Comparison of ENCODE assay signal across 16 cellular contexts in the genomic region with DNA sequence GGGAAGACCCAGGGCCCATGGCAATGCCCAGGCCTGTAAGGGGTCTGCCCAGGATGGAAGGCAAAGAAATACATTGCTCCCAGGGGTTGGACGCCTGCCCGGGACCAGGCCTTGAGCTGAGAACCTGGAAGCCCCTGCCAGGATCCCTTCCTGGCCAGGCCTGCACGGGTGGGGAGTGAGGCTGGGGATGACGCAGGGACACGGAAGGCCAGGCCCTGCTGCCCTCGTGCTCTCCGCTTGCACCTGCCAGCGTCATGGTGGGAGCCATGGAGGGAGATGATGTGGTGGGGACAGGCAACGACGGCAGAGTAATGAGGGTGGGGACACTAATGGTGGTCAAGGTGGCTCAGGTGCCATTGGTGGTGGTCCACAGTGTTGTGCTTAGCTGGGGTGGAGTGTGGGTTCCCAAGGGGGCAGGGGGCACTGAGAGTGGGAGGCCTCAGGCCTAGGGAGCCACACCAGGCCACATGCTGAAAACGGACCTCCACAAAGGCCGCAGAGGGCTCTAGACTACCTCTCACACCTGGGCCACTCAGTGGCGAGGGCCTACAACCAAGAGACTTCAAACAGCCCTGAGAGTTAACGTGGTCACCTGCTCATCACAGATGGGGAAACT. TPM values are rescaled to one million over a fixed set of nuclear protein-coding genes. Genes with fewer than 3 reads are reported as not detected.
DNase-seq lines count a peak whose midpoint lies in the region; ATAC-seq and TF ChIP-seq lines count a peak whose summit lies in the region.
"Had no signal": no experiment of that assay in that cellular context is flagged by ENCODE, and none has a peak within 500 bp of the region (broad histone marks: within the 10 kb centered on the region; RNA-seq: fewer than 3 reads in every experiment).

No MANE protein-coding gene starts in this region.

- peaks cover 5% of the 10 kb centered on the region for H3K4me1 ChIP-seq in iPS-15b (ENCODE audit: control insufficient read depth, insufficient read depth, low read length)
- peaks cover 4% of the 10 kb centered on the region for H3K4me1 ChIP-seq in osteoblast (ENCODE audit: insufficient read depth, low read length)
- H3K4me1 ChIP-seq: BE2C had no signal

- no peak overlapping the region for H3K4me2 ChIP-seq in osteoblast (ENCODE audit: insufficient read depth, low read length)

- peaks cover 17% of the 10 kb centered on the region for H3K27me3 Mint-ChIP-seq in activated naive CD8-positive, alpha-beta T cell
- peaks cover 51% of the 10 kb centered on the region for H3K27me3 Mint-ChIP-seq in activated naive CD8-positive, alpha-beta T cell treated with anti-CD3 and anti-CD28 coated beads, Interleukin-2, amount 50 U/mL, for 24 hours

- H3K36me3 Mint-ChIP-seq in activated naive CD8-positive, alpha-beta T cell: no peaks in the 10 kb centered on the region
- no peaks in the 10 kb centered on the region for H3K36me3 Mint-ChIP-seq in activated naive CD8-positive, alpha-beta T cell treated with anti-CD3 and anti-CD28 coated beads, Interleukin-2, amount 50 U/mL, for 24 hours (ENCODE audit: low read depth)

- TF ChIP-seq CTCF in VCaP (conservative IDR thresholded peaks at IDR 0.05) (no peak), osteoblast (IDR thresholded peaks at IDR 0.05; ENCODE audit: extremely low read depth, low read depth, low read length) (no peak), WERI-Rb-1 (IDR thresholded peaks at IDR 0.05; ENCODE audit: low read depth, low read length) (no peak)

- no peak overlapping the region for H3K27ac Mint-ChIP-seq in activated naive CD8-positive, alpha-beta T cell
- no peak overlapping the region for H3K27ac Mint-ChIP-seq in activated naive CD8-positive, alpha-beta T cell treated with anti-CD3 and anti-CD28 coated beads, Interleukin-2, amount 50 U/mL, for 24 hours
- H3K27ac Mint-ChIP-seq: HFFc6 had no signal

- H2AFZ ChIP-seq in osteoblast (ENCODE audit: low read length): no peak overlapping the region

- H3K27ac ChIP-seq in VCaP (peak overlapping the region; percentile 23; the same call in 1 of the 2 replicates), osteoblast (ENCODE audit: low read depth, low read length) (no peak overlapping the region), WERI-Rb-1 (no peak overlapping the region)
- H3K27ac ChIP-seq: 22Rv1 had no signal

- peaks cover 7% of the 10 kb centered on the region for H4K20me1 ChIP-seq in osteoblast (ENCODE audit: insufficient read depth, low read length)

- H3K9me3 ChIP-seq in iPS-15b (ENCODE audit: control insufficient read depth, insufficient read depth, low read length): no peaks in the 10 kb centered on the region
- no peaks in the 10 kb centered on the region for H3K9me3 ChIP-seq in osteoblast (ENCODE audit: low read depth, low read length)
- no peaks in the 10 kb centered on the region for H3K9me3 ChIP-seq in WERI-Rb-1 (ENCODE audit: severe bottlenecking)
- H3K9me3 ChIP-seq: BE2C had no signal

- no peaks in the 10 kb centered on the region for H3K79me2 ChIP-seq in osteoblast (ENCODE audit: insufficient read depth, low read length)

- no peak overlapping the region for H3K9ac ChIP-seq in iPS-15b (ENCODE audit: low read depth, low read length)

- no peak for ATAC-seq in activated naive CD8-positive, alpha-beta T cell treated with anti-CD3 and anti-CD28 coated beads, Interleukin-2, amount 50 U/mL, for 24 hours

- H3K36me3 ChIP-seq in iPS-15b (ENCODE audit: control insufficient read depth, insufficient read depth, low read length) (no peaks in the 10 kb centered on the region), osteoblast (ENCODE audit: insufficient read depth, low read length) (no peaks in the 10 kb centered on the region), WERI-Rb-1 (no peaks in the 10 kb centered on the region; the same call in 1 of the 2 replicates)
- H3K36me3 ChIP-seq: BE2C had no signal

- peak overlapping the region; percentile 22 for H3K4me3 ChIP-seq in iPS-15b (ENCODE audit: low read depth, low read length)
- no peak overlapping the region for H3K4me3 ChIP-seq in osteoblast (ENCODE audit: insufficient read depth, low read length)
- no peak overlapping the region for H3K4me3 ChIP-seq in WERI-Rb-1 (ENCODE audit: low read depth, low read length)

- no peaks in the 10 kb centered on the region for H3K9me3 Mint-ChIP-seq in activated naive CD8-positive, alpha-beta T cell (ENCODE audit: low read depth)
- no peaks in the 10 kb centered on the region for H3K9me3 Mint-ChIP-seq in activated naive CD8-positive, alpha-beta T cell treated with anti-CD3 and anti-CD28 coated beads, Interleukin-2, amount 50 U/mL, for 24 hours
- H3K9me3 Mint-ChIP-seq: HFFc6 had no signal

- H3K4me3 Mint-ChIP-seq in activated naive CD8-positive, alpha-beta T cell: peak overlapping the region; percentile 35
- H3K4me3 Mint-ChIP-seq in activated naive CD8-positive, alpha-beta T cell treated with anti-CD3 and anti-CD28 coated beads, Interleukin-2, amount 50 U/mL, for 24 hours: no peak overlapping the region
- H3K4me3 Mint-ChIP-seq: HFFc6 had no signal

- no peak for DNase-seq in activated naive CD8-positive, alpha-beta T cell treated with anti-CD3 and anti-CD28 coated beads, Interleukin-2, amount 50 U/mL, for 24 hours
- DNase-seq in osteoblast (ENCODE audit: insufficient read length, low spot score, missing footprints) (peak; percentile 86), WERI-Rb-1 (no peak), A172 (ENCODE audit: low spot score) (no peak), NCI-H446 treated with DMSO at 0.1 percent for 48 hours (lab: John Stamatoyannopoulos, UW) (no peak)
- DNase-seq: BE2C, DND-41, GOT3, HFFc6, Kasumi-1, NCI-H1105, NCI-H1694 had no signal

- H3K4me1 Mint-ChIP-seq in activated naive CD8-positive, alpha-beta T cell (ENCODE audit: low read depth): peaks cover 5% of the 10 kb centered on the region
- H3K4me1 Mint-ChIP-seq in activated naive CD8-positive, alpha-beta T cell treated with anti-CD3 and anti-CD28 coated beads, Interleukin-2, amount 50 U/mL, for 24 hours: peaks cover 11% of the 10 kb centered on the region

- peaks cover 48% of the 10 kb centered on the region for H3K27me3 ChIP-seq in iPS-15b (ENCODE audit: control insufficient read depth, insufficient read depth, low read length)
- peaks cover 38% of the 10 kb centered on the region for H3K27me3 ChIP-seq in osteoblast (ENCODE audit: insufficient read depth, low read length)
- H3K27me3 ChIP-seq in WERI-Rb-1 (ENCODE audit: insufficient read depth, low read depth, severe bottlenecking): no peaks in the 10 kb centered on the region

RNA-seq across cellular contexts. Expression of a gene that starts 4.3 kb away (rescaled TPM):
- not detected in 2 replicates for total RNA-seq in osteoblast
- not detected in 2 replicates for total RNA-seq in A172 (2014; rRNA removed; shearing (Covaris generic))
- total RNA-seq: HFFc6 had no signal

RNA-seq across cellular contexts. Expression of a gene that starts 12.5 kb away (rescaled TPM):
- 60.8 and 63.6 TPM in 2 replicates for total RNA-seq in osteoblast
- total RNA-seq in A172 (2014; rRNA removed; shearing (Covaris generic)): 62.7 and 66.4 TPM in 2 replicates

RNA-seq across cellular contexts. Expression of a gene that starts 12.6 kb away (rescaled TPM):
- 2.9 and 4.0 TPM in 2 replicates for total RNA-seq in osteoblast
- 4.1 and 5.0 TPM in 2 replicates for total RNA-seq in A172 (2014; rRNA removed; shearing (Covaris generic))

RNA-seq across cellular contexts. Expression of a gene that starts 42.4 kb away (rescaled TPM):
- 10.6 and 42.7 TPM in 2 replicates for total RNA-seq in osteoblast
- 4.0 and 6.3 TPM in 2 replicates for total RNA-seq in A172 (2014; rRNA removed; shearing (Covaris generic))

RNA-seq across cellular contexts. Expression of a gene that starts 48.9 kb away (rescaled TPM):
- total RNA-seq in osteoblast: 93.0 and 99.3 TPM in 2 replicates
- total RNA-seq in A172 (2014; rRNA removed; shearing (Covaris generic)): 88.4 and 112 TPM in 2 replicates
